ENCODE assay signal across 11 cellular contexts in genomic region chr17:14019186-14019956, GRCh38. TPM values are rescaled to one million over a fixed set of nuclear protein-coding genes. Genes with fewer than 3 reads are reported as not detected.
A peak's percentile ranks its signal among the peaks of the same experiment; 100 is the strongest.
DNase-seq lines count a peak whose midpoint lies in the region; ATAC-seq and TF ChIP-seq lines count a peak whose summit lies in the region.
"Had no signal": no experiment of that assay in that cellular context is flagged by ENCODE, and none has a peak within 500 bp of the region (broad histone marks: within the 10 kb centered on the region; RNA-seq: fewer than 3 reads in every experiment).

No MANE protein-coding gene starts in this region.

- H3K36me3 ChIP-seq in aorta (ENCODE audit: control insufficient read depth in 1 of 2, insufficient read depth in 2 of 2, low read length in 1 of 2), result no peaks in the 10 kb centered on the region
- H3K36me3 ChIP-seq: thoracic aorta had no signal

- H3K4me1 Mint-ChIP-seq in activated CD4-positive, alpha-beta T cell treated with anti-CD3 and anti-CD28 coated beads for 36 hours, result peaks cover 9% of the 10 kb centered on the region
- H3K4me1 Mint-ChIP-seq in CD4-positive, alpha-beta T cell (ENCODE audit: low read depth), result no peaks in the 10 kb centered on the region

- TF ChIP-seq CTCF in CD4-positive, alpha-beta T cell (IDR thresholded peaks at IDR 0.05), result no peak

- no peaks in the 10 kb centered on the region for H3K9me3 Mint-ChIP-seq in activated CD4-positive, alpha-beta T cell treated with anti-CD3 and anti-CD28 coated beads for 36 hours (ENCODE audit: low read depth)
- H3K9me3 Mint-ChIP-seq in CD4-positive, alpha-beta T cell, result no peaks in the 10 kb centered on the region

- POLR2A ChIA-PET in activated CD4-positive, alpha-beta T cell treated with anti-CD3 and anti-CD28 coated beads for 36 hours (lab: Charles Lee), result no interaction called here
- POLR2A ChIA-PET in CD4-positive, alpha-beta T cell (lab: Charles Lee), result no interaction called here

- no peak overlapping the region for H3K4me3 ChIP-seq in aorta (ENCODE audit: low read length in 2 of 2)
- H3K4me3 ChIP-seq: thoracic aorta had no signal

- no peak overlapping the region for H3K4me3 Mint-ChIP-seq in activated CD4-positive, alpha-beta T cell treated with anti-CD3 and anti-CD28 coated beads for 36 hours
- no peak overlapping the region for H3K4me3 Mint-ChIP-seq in CD4-positive, alpha-beta T cell

- DNase-seq in activated CD4-positive, alpha-beta T cell treated with anti-CD3 and anti-CD28 coated beads for 36 hours, result peak; percentile 24
- no peak for DNase-seq in activated CD4-positive, alpha-beta T cell treated with anti-CD3 and anti-CD28 coated beads, Interleukin-2, amount 50 U/mL, for 1 hour
- DNase-seq in NOMO-1 (lab: John Stamatoyannopoulos, UW; ENCODE audit: unreplicated experiment in 2 of 2) (peak; percentile 45 to 76), astrocyte of the hippocampus (ENCODE audit: low read depth, low spot score) (peak; percentile 29), non-pigmented ciliary epithelial cell (ENCODE audit: low read depth) (peak; percentile 36), aorta (no peak)
- no peak for DNase-seq in CD4-positive, alpha-beta T cell
- DNase-seq: 8988T, NCI-H82 had no signal

- CTCF ChIA-PET in activated CD4-positive, alpha-beta T cell treated with anti-CD3 and anti-CD28 coated beads for 36 hours (lab: Charles Lee), result no interaction called here
- CTCF ChIA-PET in CD4-positive, alpha-beta T cell (lab: Charles Lee), result no interaction called here

- no peak overlapping the region for H3K27ac ChIP-seq in aorta (ENCODE audit: low read depth in 1 of 2, low read length in 2 of 2)
- H3K27ac ChIP-seq in CD4-positive, alpha-beta T cell (ENCODE audit: low read depth, low read length), result no peak overlapping the region
- H3K27ac ChIP-seq: thoracic aorta had no signal

- H3K36me3 Mint-ChIP-seq in activated CD4-positive, alpha-beta T cell treated with anti-CD3 and anti-CD28 coated beads for 36 hours (ENCODE audit: low read depth), result no peaks in the 10 kb centered on the region
- H3K36me3 Mint-ChIP-seq in CD4-positive, alpha-beta T cell (ENCODE audit: low read depth), result no peaks in the 10 kb centered on the region

- intact Hi-C loops in activated CD4-positive, alpha-beta T cell treated with anti-CD3 and anti-CD28 coated beads for 36 hours (cut with DNase I, micrococcal nuclease), result no loop called here
- intact Hi-C loops in aorta (cut with DNase I), result loop anchor here in 1 of 2 donors (10.0 kb wide), 1 partner anchor 75 kb away; no protein-coding TSS in a partner anchor
- intact Hi-C loops in CD4-positive, alpha-beta T cell (cut with DNase I, micrococcal nuclease), result no loop called here

- no peak overlapping the region for H3K27ac Mint-ChIP-seq in activated CD4-positive, alpha-beta T cell treated with anti-CD3 and anti-CD28 coated beads for 36 hours
- H3K27ac Mint-ChIP-seq in CD4-positive, alpha-beta T cell, result no peak overlapping the region

- WGBS in aorta, 2 donors, result 60 to 80% methylated on average over 9 of the region's 9 CpGs

- H3K27me3 Mint-ChIP-seq in activated CD4-positive, alpha-beta T cell treated with anti-CD3 and anti-CD28 coated beads for 36 hours, result no peaks in the 10 kb centered on the region
- H3K27me3 Mint-ChIP-seq in CD4-positive, alpha-beta T cell, result no peaks in the 10 kb centered on the region

- H3K27me3 ChIP-seq in aorta (ENCODE audit: control insufficient read depth in 1 of 2, insufficient read depth in 2 of 2, low read length in 1 of 2), result no peaks in the 10 kb centered on the region
- H3K27me3 ChIP-seq in CD4-positive, alpha-beta T cell (ENCODE audit: control insufficient read depth, insufficient read depth, low read length), result no peaks in the 10 kb centered on the region

- peak; percentile 57 for ATAC-seq in activated CD4-positive, alpha-beta T cell treated with anti-CD3 and anti-CD28 coated beads for 36 hours
- no peak for ATAC-seq in aorta (ENCODE audit: low FRiP score)
- ATAC-seq in GM21737 (IDR thresholded peaks at IDR 0.05; ENCODE audit: unreplicated experiment), result no peak
- ATAC-seq in CD4-positive, alpha-beta T cell (ENCODE audit: poor library complexity), result no peak

- H3K4me1 ChIP-seq in aorta (ENCODE audit: control insufficient read depth in 1 of 2, insufficient read depth in 2 of 2, low read length in 2 of 2), result peaks cover 1 to 2% of the 10 kb centered on the region in 2 donors

- H3K9me3 ChIP-seq in aorta (ENCODE audit: control insufficient read depth, low read length), result no peaks in the 10 kb centered on the region
- H3K9me3 ChIP-seq in CD4-positive, alpha-beta T cell (ENCODE audit: control insufficient read depth, low read length), result no peaks in the 10 kb centered on the region
- H3K9me3 ChIP-seq: thoracic aorta had no signal

RNA-seq across cellular contexts. Expression of gene COX10, which starts 49.9 kb away (rescaled TPM):
- 10 to 100 TPM; 22.0 to 32.5 TPM for total RNA-seq in activated CD4-positive, alpha-beta T cell treated with anti-CD3 and anti-CD28 coated beads for 36 hours
- 1 to 10 TPM; 8.6 to 9.9 TPM for total RNA-seq in aorta
- 1 to 10 TPM; 2.5 to 4.6 TPM for polyA plus RNA-seq in aorta
- total RNA-seq in CD4-positive, alpha-beta T cell, result 1 to 10 TPM; 9.1 to 9.9 TPM

Comparison
In these comparisons a context has a peak if more than half of its experiments do, and no peak if none do; other contexts are left out.
1. DNase-seq: peak in activated CD4-positive, alpha-beta T cell treated with anti-CD3 and anti-CD28 coated beads for 36 hours (single experiment), NOMO-1 (2 of 2), astrocyte of the hippocampus (single experiment) and non-pigmented ciliary epithelial cell (single experiment); none in activated CD4-positive, alpha-beta T cell treated with anti-CD3 and anti-CD28 coated beads, Interleukin-2, amount 50 U/mL, for 1 hour (single experiment), aorta (0 of 2) and CD4-positive, alpha-beta T cell (0 of 10).